ENCODE assay signal across 2 cellular contexts in the genomic region with DNA sequence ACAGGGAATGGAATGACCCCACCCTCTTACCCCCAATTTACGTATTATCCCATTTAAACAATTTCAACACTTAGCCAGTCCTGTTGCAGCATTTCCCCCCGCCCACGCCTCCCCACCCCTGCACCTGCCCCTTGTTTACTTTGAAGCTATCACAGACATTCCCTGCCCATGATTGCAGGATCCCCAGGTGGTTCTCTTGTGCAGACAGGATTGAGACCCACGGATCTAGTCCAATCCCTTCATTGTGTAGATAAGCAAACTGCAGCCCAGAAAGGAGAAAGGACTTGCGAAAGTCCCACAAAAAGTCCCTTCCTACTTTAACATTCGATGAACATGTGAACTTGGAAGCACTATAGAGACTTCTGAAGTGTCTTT.
TF ChIP-seq lines count a peak whose summit lies in the region.

No MANE protein-coding gene starts in this region.

TF ChIP-seq in K562, 482 proteins besides CTCF, POLR2A, EP300 and RAD21 (continued from another document):
- TF ChIP-seq, protein P1, sequence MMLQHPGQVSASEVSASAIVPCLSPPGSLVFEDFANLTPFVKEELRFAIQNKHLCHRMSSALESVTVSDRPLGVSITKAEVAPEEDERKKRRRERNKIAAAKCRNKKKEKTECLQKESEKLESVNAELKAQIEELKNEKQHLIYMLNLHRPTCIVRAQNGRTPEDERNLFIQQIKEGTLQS (IDR thresholded peaks at IDR 0.05) = no peak
- TF ChIP-seq, protein P1 (CRISPR knock-in tag; conservative IDR thresholded peaks at IDR 0.05) = no peak
- no peak for TF ChIP-seq CTCFL (IDR thresholded peaks at IDR 0.05; ENCODE audit: borderline replicate concordance, insufficient read depth, low read depth, low read length, poor library complexity, severe bottlenecking)
- no peak for TF ChIP-seq ZNF311 (CRISPR knock-in tag; IDR thresholded peaks at IDR 0.05)
- no peak for TF ChIP-seq U2AF2 (optimal IDR thresholded peaks at IDR 0.05; ENCODE audit: low read depth, low read length)
- TF ChIP-seq CBFA2T3 (IDR thresholded peaks at IDR 0.05) = no peak
- TF ChIP-seq HDAC6 (IDR thresholded peaks at IDR 0.05; ENCODE audit: low read depth, low read length) = no peak
- TF ChIP-seq NR1H2 (CRISPR knock-in tag; IDR thresholded peaks at IDR 0.05) = no peak
- TF ChIP-seq, protein P2, sequence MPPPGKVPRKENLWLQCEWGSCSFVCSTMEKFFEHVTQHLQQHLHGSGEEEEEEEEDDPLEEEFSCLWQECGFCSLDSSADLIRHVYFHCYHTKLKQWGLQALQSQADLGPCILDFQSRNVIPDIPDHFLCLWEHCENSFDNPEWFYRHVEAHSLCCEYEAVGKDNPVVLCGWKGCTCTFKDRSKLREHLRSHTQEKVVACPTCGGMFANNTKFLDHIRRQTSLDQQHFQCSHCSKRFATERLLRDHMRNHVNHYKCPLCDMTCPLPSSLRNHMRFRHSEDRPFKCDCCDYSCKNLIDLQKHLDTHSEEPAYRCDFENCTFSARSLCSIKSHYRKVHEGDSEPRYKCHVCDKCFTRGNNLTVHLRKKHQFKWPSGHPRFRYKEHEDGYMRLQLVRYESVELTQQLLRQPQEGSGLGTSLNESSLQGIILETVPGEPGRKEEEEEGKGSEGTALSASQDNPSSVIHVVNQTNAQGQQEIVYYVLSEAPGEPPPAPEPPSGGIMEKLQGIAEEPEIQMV (tag; conservative IDR thresholded peaks at IDR 0.05; ENCODE audit: low read depth) = no peak
- no peak for TF ChIP-seq E2F3 (CRISPR knock-in tag; IDR thresholded peaks at IDR 0.05)
- TF ChIP-seq ADNP (tag; IDR thresholded peaks at IDR 0.05) = no peak
- TF ChIP-seq ZNF764 (CRISPR knock-in tag; IDR thresholded peaks at IDR 0.05; ENCODE audit: low read depth) = no peak
- TF ChIP-seq DPF2 (IDR thresholded peaks at IDR 0.05) = no peak
- no peak for TF ChIP-seq LCOR (CRISPR knock-in tag; IDR thresholded peaks at IDR 0.05)
- TF ChIP-seq CEBPB (tag; IDR thresholded peaks at IDR 0.05) = no peak
- TF ChIP-seq ZNF133 (CRISPR knock-in tag; IDR thresholded peaks at IDR 0.05) = no peak
- no peak for TF ChIP-seq HDAC1 (IDR thresholded peaks at IDR 0.05)
- TF ChIP-seq, protein P3, sequence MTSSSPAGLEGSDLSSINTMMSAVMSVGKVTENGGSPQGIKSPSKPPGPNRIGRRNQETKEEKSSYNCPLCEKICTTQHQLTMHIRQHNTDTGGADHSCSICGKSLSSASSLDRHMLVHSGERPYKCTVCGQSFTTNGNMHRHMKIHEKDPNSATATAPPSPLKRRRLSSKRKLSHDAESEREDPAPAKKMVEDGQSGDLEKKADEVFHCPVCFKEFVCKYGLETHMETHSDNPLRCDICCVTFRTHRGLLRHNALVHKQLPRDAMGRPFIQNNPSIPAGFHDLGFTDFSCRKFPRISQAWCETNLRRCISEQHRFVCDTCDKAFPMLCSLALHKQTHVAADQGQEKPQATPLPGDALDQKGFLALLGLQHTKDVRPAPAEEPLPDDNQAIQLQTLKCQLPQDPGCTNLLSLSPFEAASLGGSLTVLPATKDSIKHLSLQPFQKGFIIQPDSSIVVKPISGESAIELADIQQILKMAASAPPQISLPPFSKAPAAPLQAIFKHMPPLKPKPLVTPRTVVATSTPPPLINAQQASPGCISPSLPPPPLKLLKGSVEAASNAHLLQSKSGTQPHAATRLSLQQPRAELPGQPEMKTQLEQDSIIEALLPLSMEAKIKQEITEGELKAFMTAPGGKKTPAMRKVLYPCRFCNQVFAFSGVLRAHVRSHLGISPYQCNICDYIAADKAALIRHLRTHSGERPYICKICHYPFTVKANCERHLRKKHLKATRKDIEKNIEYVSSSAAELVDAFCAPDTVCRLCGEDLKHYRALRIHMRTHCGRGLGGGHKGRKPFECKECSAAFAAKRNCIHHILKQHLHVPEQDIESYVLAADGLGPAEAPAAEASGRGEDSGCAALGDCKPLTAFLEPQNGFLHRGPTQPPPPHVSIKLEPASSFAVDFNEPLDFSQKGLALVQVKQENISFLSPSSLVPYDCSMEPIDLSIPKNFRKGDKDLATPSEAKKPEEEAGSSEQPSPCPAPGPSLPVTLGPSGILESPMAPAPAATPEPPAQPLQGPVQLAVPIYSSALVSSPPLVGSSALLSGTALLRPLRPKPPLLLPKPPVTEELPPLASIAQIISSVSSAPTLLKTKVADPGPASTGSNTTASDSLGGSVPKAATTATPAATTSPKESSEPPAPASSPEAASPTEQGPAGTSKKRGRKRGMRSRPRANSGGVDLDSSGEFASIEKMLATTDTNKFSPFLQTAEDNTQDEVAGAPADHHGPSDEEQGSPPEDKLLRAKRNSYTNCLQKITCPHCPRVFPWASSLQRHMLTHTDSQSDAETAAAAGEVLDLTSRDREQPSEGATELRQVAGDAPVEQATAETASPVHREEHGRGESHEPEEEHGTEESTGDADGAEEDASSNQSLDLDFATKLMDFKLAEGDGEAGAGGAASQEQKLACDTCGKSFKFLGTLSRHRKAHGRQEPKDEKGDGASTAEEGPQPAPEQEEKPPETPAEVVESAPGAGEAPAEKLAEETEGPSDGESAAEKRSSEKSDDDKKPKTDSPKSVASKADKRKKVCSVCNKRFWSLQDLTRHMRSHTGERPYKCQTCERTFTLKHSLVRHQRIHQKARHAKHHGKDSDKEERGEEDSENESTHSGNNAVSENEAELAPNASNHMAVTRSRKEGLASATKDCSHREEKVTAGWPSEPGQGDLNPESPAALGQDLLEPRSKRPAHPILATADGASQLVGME (CRISPR knock-in tag; IDR thresholded peaks at IDR 0.05) = no peak
- TF ChIP-seq TEAD1 (CRISPR knock-in tag; IDR thresholded peaks at IDR 0.05) = no peak
TF ChIP-seq in K562: peak in this region for 0.

TF ChIP-seq in liver, 16 proteins besides CTCF, POLR2A, EP300 and RAD21 (continued from another document):
- TF ChIP-seq, protein P4, sequence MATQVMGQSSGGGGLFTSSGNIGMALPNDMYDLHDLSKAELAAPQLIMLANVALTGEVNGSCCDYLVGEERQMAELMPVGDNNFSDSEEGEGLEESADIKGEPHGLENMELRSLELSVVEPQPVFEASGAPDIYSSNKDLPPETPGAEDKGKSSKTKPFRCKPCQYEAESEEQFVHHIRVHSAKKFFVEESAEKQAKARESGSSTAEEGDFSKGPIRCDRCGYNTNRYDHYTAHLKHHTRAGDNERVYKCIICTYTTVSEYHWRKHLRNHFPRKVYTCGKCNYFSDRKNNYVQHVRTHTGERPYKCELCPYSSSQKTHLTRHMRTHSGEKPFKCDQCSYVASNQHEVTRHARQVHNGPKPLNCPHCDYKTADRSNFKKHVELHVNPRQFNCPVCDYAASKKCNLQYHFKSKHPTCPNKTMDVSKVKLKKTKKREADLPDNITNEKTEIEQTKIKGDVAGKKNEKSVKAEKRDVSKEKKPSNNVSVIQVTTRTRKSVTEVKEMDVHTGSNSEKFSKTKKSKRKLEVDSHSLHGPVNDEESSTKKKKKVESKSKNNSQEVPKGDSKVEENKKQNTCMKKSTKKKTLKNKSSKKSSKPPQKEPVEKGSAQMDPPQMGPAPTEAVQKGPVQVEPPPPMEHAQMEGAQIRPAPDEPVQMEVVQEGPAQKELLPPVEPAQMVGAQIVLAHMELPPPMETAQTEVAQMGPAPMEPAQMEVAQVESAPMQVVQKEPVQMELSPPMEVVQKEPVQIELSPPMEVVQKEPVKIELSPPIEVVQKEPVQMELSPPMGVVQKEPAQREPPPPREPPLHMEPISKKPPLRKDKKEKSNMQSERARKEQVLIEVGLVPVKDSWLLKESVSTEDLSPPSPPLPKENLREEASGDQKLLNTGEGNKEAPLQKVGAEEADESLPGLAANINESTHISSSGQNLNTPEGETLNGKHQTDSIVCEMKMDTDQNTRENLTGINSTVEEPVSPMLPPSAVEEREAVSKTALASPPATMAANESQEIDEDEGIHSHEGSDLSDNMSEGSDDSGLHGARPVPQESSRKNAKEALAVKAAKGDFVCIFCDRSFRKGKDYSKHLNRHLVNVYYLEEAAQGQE (IDR thresholded peaks at IDR 0.05) = peak; percentile 54
- peak; percentile 91 for TF ChIP-seq FOXA2 (IDR thresholded peaks at IDR 0.05)
- TF ChIP-seq YY1 (IDR thresholded peaks at IDR 0.05) = no peak
- no peak for TF ChIP-seq TAF1 (conservative IDR thresholded peaks at IDR 0.05)
- no peak for TF ChIP-seq NR2F2 (IDR thresholded peaks at IDR 0.05)
- no peak for TF ChIP-seq JUND (IDR thresholded peaks at IDR 0.05)
- no peak for TF ChIP-seq HNF4G (IDR thresholded peaks at IDR 0.05)
- TF ChIP-seq ZBTB33 (IDR thresholded peaks at IDR 0.05) = no peak
- TF ChIP-seq FOXA1 (IDR thresholded peaks at IDR 0.05) = peak; percentile 93
